Comparison of ENCODE assay signal across 1 cellular context in genomic region chr6:134315974-134316391, GRCh38.
TF ChIP-seq lines count a peak whose summit lies in the region.

No MANE protein-coding gene starts in this region.

TF ChIP-seq in K562, 482 proteins besides CTCF, POLR2A, EP300 and RAD21:
- TF ChIP-seq PRDM10 (IDR thresholded peaks at IDR 0.05; ENCODE audit: partially characterized antibody), result peak; percentile 83
- TF ChIP-seq ZNF592 (IDR thresholded peaks at IDR 0.05), result 0 out of 2 replicates have a peak, but pooled peaks have one; percentile 34
- 0 out of 2 replicates have a peak, but pooled peaks have one; percentile 12 for TF ChIP-seq MGA (IDR thresholded peaks at IDR 0.05)
- TF ChIP-seq DLX4 (CRISPR knock-in tag; IDR thresholded peaks at IDR 0.05), result no peak
TF ChIP-seq in K562: peak in this region for 3.
